33 cellular contexts compared by ENCODE assay signal in the genomic region with DNA sequence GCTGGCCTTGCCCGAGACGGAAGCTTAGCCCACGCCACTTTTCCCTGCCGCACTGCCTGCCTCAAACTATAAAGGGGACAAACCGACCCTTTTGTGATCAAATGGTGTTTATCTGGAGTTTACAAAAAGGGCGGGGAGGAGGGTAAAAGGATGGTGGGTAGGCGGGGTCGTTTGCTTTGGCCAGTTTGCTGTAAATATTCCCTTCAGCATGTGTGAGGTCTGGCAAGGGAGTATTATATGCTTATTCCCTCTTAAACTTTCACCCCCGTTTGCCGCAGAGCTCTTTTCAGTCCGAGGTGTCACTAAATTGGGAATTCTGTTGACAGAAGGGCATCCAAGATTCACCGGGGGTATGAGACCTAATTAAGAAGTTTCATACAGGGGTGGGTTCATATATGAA. TPM values are rescaled to one million over a fixed set of nuclear protein-coding genes. Genes with fewer than 3 reads are reported as not detected.
DNase-seq lines count a peak whose midpoint lies in the region; ATAC-seq, FAIRE-seq and TF ChIP-seq lines count a peak whose summit lies in the region.
"Had no signal": no experiment of that assay in that cellular context is flagged by ENCODE, and none has a peak within 500 bp of the region (broad histone marks: within the 10 kb centered on the region; RNA-seq: fewer than 3 reads in every experiment).

No MANE protein-coding gene starts in this region.

- DNase-seq in RWPE2 (ENCODE audit: low spot score) (no peak), kidney (peak; percentile 26), HPDE6-E6E7 (ENCODE audit: extremely low spot score) (no peak), A673 (ENCODE audit: low spot score) (no peak)
- no peak for DNase-seq in stimulated activated naive B cell treated with anti-CD40 and anti-IgM and Interleukin-4, amounts not matched to agents 10 μg/mL and 1 μg/mL and 100 μg/mL, for 72 hours
- DNase-seq: activated CD4-positive, alpha-beta T cell treated with anti-CD3 and anti-CD28 coated beads, Interleukin-2, amount 10 ng/mL, durations not matched to agents 7 days and 5 days; activated effector memory CD4-positive, alpha-beta T cell treated with Interleukin-2 at 50 U/mL for 16 hours; activated naive CD8-positive, alpha-beta T cell treated with anti-CD3 and anti-CD28 coated beads for 36 hours; BE2C; CD8-positive, alpha-beta T cell; cortex of kidney; effector memory CD8-positive, alpha-beta T cell; esophagus squamous epithelium; heart right ventricle; lower lobe of right lung; NCI-H1092; NCI-H1694 treated with DMSO at 0.1 percent for 48 hours; stimulated activated CD4-positive, alpha-beta T cell treated with anti-CD3 and anti-CD28 coated beads, Interleukin-1b, Interleukin-23, amount 100 ng/mL, for 48 hours; T1000; testis had no signal

- H3K9me3 ChIP-seq in ES-I3 (ENCODE audit: control insufficient read depth, insufficient read depth, low read length) (no peaks in the 10 kb centered on the region), RWPE2 (ENCODE audit: severe bottlenecking) (no peaks in the 10 kb centered on the region), kidney (ENCODE audit: control insufficient read depth in 1 of 2, low read length in 2 of 2) (no peaks in the 10 kb centered on the region), A673 (ENCODE audit: low read depth, low read length, poor library complexity, severe bottlenecking) (no peaks in the 10 kb centered on the region)
- H3K9me3 ChIP-seq: BE2C, esophagus squamous epithelium, heart right ventricle, lower lobe of right lung, right atrium auricular region, SJSA1, testis had no signal

- FAIRE-seq in kidney (lab: Jason Lieb, UNC), result no peak
- FAIRE-seq: astrocyte, frontal cortex, GM12892, K562 had no signal

- H3K9ac ChIP-seq in ES-I3 (ENCODE audit: low read depth, low read length), result peak overlapping the region; percentile 6; the same call in 1 of the 2 replicates
- no peak overlapping the region for H3K9ac ChIP-seq in kidney (ENCODE audit: low read length in 2 of 2)
- H3K9ac ChIP-seq: parathyroid adenoma had no signal

- POLR2A ChIA-PET in A673 (lab: Charles Lee; ENCODE audit: low non-redundant PET), result no interaction called here

- TF ChIP-seq CTCF in RWPE2 (IDR thresholded peaks at IDR 0.05; ENCODE audit: poor library complexity, severe bottlenecking) (no peak), kidney (IDR thresholded peaks at IDR 0.05; ENCODE audit: borderline replicate concordance, extremely low read depth, insufficient read depth) (no peak), A673 (conservative IDR thresholded peaks at IDR 0.05; ENCODE audit: low read depth, low read length) (no peak)

- H3K4me1 ChIP-seq in ES-I3 (ENCODE audit: insufficient read depth, low read length) (peaks cover 17% of the 10 kb centered on the region), RWPE2 (ENCODE audit: insufficient read depth, poor library complexity, severe bottlenecking) (peaks cover 39% of the 10 kb centered on the region), kidney (ENCODE audit: control insufficient read depth in 1 of 2, insufficient read depth in 1 of 2, low read depth in 1 of 2, low read length in 2 of 2) (peaks cover 0 to 5% of the 10 kb centered on the region in 2 donors), A673 (ENCODE audit: insufficient read depth, low read length, poor library complexity, severe bottlenecking) (no peaks in the 10 kb centered on the region)
- H3K4me1 ChIP-seq: parathyroid adenoma had no signal

- H3K4me3 ChIP-seq in RWPE2 (ENCODE audit: severe bottlenecking), result no peak overlapping the region
- no peak overlapping the region for H3K4me3 ChIP-seq in kidney (ENCODE audit: low read length in 2 of 2)
- no peak overlapping the region for H3K4me3 ChIP-seq in A673 (ENCODE audit: low read depth, low read length, poor library complexity, severe bottlenecking)
- H3K4me3 ChIP-seq: esophagus squamous epithelium, heart right ventricle, K562, lower lobe of right lung, right atrium auricular region, SJSA1, testis had no signal

- H3K27ac ChIP-seq in RWPE2 (ENCODE audit: poor library complexity, severe bottlenecking), result peak overlapping the region; percentile 96
- no peak overlapping the region for H3K27ac ChIP-seq in kidney (ENCODE audit: low read depth in 2 of 2, low read length in 2 of 2)
- no peak overlapping the region for H3K27ac ChIP-seq in A673 (ENCODE audit: low read depth, low read length, poor library complexity, severe bottlenecking)
- H3K27ac ChIP-seq: esophagus squamous epithelium, heart right ventricle, lower lobe of right lung, parathyroid adenoma, right atrium auricular region, SJSA1, testis had no signal

- peaks cover 2 to 7% of the 10 kb centered on the region in 2 donors for H3K9me3 Mint-ChIP-seq in stimulated activated naive B cell treated with anti-CD40 and anti-IgM and Interleukin-4, amounts not matched to agents 10 μg/mL and 1 μg/mL and 100 μg/mL, for 72 hours
- H3K9me3 Mint-ChIP-seq: activated CD4-positive, alpha-beta T cell treated with anti-CD3 and anti-CD28 coated beads, Interleukin-2, amount 10 ng/mL, durations not matched to agents 7 days and 5 days; CD8-positive, alpha-beta T cell; effector memory CD8-positive, alpha-beta T cell; stimulated activated naive CD8-positive, alpha-beta T cell treated with anti-CD3 and anti-CD28 coated beads, Interleukin-15, Interleukin-2, amounts not matched to agents 100 ng/mL and 50 ng/mL, for 24 hours had no signal

- H3K4me1 Mint-ChIP-seq in stimulated activated naive B cell treated with anti-CD40 and anti-IgM and Interleukin-4, amounts not matched to agents 10 μg/mL and 1 μg/mL and 100 μg/mL, for 72 hours, result peaks cover 28 to 47% of the 10 kb centered on the region in 2 donors

- peaks cover 85 to 95% of the 10 kb centered on the region in 2 donors for H3K27me3 Mint-ChIP-seq in stimulated activated naive B cell treated with anti-CD40 and anti-IgM and Interleukin-4, amounts not matched to agents 10 μg/mL and 1 μg/mL and 100 μg/mL, for 72 hours

- CTCF ChIA-PET in A673 (lab: Charles Lee), result no interaction called here

- no TSS peak for BruUV-seq in A673 (replicated peaks; lab: Mats Ljungman, UMichigan)

- H3K27ac Mint-ChIP-seq in stimulated activated naive B cell treated with anti-CD40 and anti-IgM and Interleukin-4, amounts not matched to agents 10 μg/mL and 1 μg/mL and 100 μg/mL, for 72 hours, result peak overlapping the region; percentile 14
- H3K27ac Mint-ChIP-seq: activated CD4-positive, alpha-beta T cell treated with anti-CD3 and anti-CD28 coated beads, Interleukin-2, amount 10 ng/mL, durations not matched to agents 7 days and 5 days; activated naive CD8-positive, alpha-beta T cell treated with anti-CD3 and anti-CD28 coated beads for 36 hours; CD8-positive, alpha-beta T cell; effector memory CD8-positive, alpha-beta T cell; stimulated activated naive CD8-positive, alpha-beta T cell treated with anti-CD3 and anti-CD28 coated beads, Interleukin-15, Interleukin-2, amounts not matched to agents 100 ng/mL and 50 ng/mL, for 24 hours had no signal

- no peaks in the 10 kb centered on the region for H3K36me3 ChIP-seq in ES-I3 (ENCODE audit: insufficient read depth, low read length)
- H3K36me3 ChIP-seq in RWPE2 (ENCODE audit: low read depth), result no peaks in the 10 kb centered on the region
- H3K36me3 ChIP-seq in kidney (ENCODE audit: control insufficient read depth in 1 of 2, insufficient read depth in 2 of 2, low read length in 2 of 2), result no peaks in the 10 kb centered on the region
- no peaks in the 10 kb centered on the region for H3K36me3 ChIP-seq in A673 (ENCODE audit: insufficient read depth, low read length, poor library complexity, severe bottlenecking)
- H3K36me3 ChIP-seq: esophagus squamous epithelium, heart right ventricle, lower lobe of right lung, right atrium auricular region had no signal

- no peak for ATAC-seq in RWPE2 (ENCODE audit: low read depth)
- no peak for ATAC-seq in stimulated activated naive B cell treated with anti-CD40 and anti-IgM and Interleukin-4, amounts not matched to agents 10 μg/mL and 1 μg/mL and 100 μg/mL, for 72 hours (replicated peaks)
- no peak for ATAC-seq in HG03159 (IDR thresholded peaks at IDR 0.05; ENCODE audit: unreplicated experiment)
- ATAC-seq: CD8-positive, alpha-beta T cell; effector memory CD8-positive, alpha-beta T cell; HCT116; heart right ventricle; K562; lower lobe of right lung had no signal

- peaks cover 0 to 12% of the 10 kb centered on the region in 2 donors for H3K36me3 Mint-ChIP-seq in stimulated activated naive B cell treated with anti-CD40 and anti-IgM and Interleukin-4, amounts not matched to agents 10 μg/mL and 1 μg/mL and 100 μg/mL, for 72 hours
- H3K36me3 Mint-ChIP-seq: CD8-positive, alpha-beta T cell had no signal

- intact Hi-C loops in kidney (cut with DNase I), result no loop called here
- intact Hi-C loops in A673 (cut with micrococcal nuclease; ENCODE audit: unreplicated experiment), result no loop called here

- H3K4me3 Mint-ChIP-seq in stimulated activated naive B cell treated with anti-CD40 and anti-IgM and Interleukin-4, amounts not matched to agents 10 μg/mL and 1 μg/mL and 100 μg/mL, for 72 hours, result no peak overlapping the region
- H3K4me3 Mint-ChIP-seq: activated CD4-positive, alpha-beta T cell treated with anti-CD3 and anti-CD28 coated beads, Interleukin-2, amount 10 ng/mL, durations not matched to agents 7 days and 5 days; activated naive CD8-positive, alpha-beta T cell treated with anti-CD3 and anti-CD28 coated beads for 36 hours; CD8-positive, alpha-beta T cell; stimulated activated naive CD8-positive, alpha-beta T cell treated with anti-CD3 and anti-CD28 coated beads, Interleukin-15, Interleukin-2, amounts not matched to agents 100 ng/mL and 50 ng/mL, for 24 hours had no signal

- no peaks in the 10 kb centered on the region for H3K27me3 ChIP-seq in RWPE2 (ENCODE audit: insufficient read depth, poor library complexity, severe bottlenecking)
- H3K27me3 ChIP-seq in A673 (replicated peaks; ENCODE audit: insufficient read depth, low read depth, low read length, poor library complexity), result peaks cover 60% of the 10 kb centered on the region
- H3K27me3 ChIP-seq: BE2C, SJSA1, testis had no signal

RNA-seq across cellular contexts. Expression of a gene that starts 3.8 kb away (rescaled TPM):
- total RNA-seq in kidney (18.0 TPM), A673 (2021) (1.0 and 1.4 TPM in 2 replicates)
- 10.5 TPM for polyA plus RNA-seq in kidney (ENCODE audit: insufficient read depth, low read depth, low replicate concordance)
- total RNA-seq: activated CD4-positive, alpha-beta T cell treated with anti-CD3 and anti-CD28 coated beads, Interleukin-2, amount 10 ng/mL, durations not matched to agents 7 days and 5 days; activated CD8-positive, alpha-beta memory T cell treated with anti-CD3 and anti-CD28 coated beads for 36 hours; activated naive CD8-positive, alpha-beta T cell treated with anti-CD3 and anti-CD28 coated beads for 36 hours; CD8-positive, alpha-beta T cell had no signal
- polyA plus RNA-seq: neural cell had no signal
